Comparison of ENCODE assay signal across 1 cellular context in genomic region chr3:61699622-61700021, GRCh38.
TF ChIP-seq lines count a peak whose summit lies in the region.

No MANE protein-coding gene starts in this region.

TF ChIP-seq in neural cell, 6 proteins besides CTCF, POLR2A, EP300 and RAD21:
- no peak for TF ChIP-seq REST (IDR thresholded peaks at IDR 0.05; ENCODE audit: borderline replicate concordance)
- peak; percentile 39 for TF ChIP-seq MXI1 (conservative IDR thresholded peaks at IDR 0.05; ENCODE audit: poor library complexity, severe bottlenecking)
